ENCODE assay signal across 8 cellular contexts in the genomic region with DNA sequence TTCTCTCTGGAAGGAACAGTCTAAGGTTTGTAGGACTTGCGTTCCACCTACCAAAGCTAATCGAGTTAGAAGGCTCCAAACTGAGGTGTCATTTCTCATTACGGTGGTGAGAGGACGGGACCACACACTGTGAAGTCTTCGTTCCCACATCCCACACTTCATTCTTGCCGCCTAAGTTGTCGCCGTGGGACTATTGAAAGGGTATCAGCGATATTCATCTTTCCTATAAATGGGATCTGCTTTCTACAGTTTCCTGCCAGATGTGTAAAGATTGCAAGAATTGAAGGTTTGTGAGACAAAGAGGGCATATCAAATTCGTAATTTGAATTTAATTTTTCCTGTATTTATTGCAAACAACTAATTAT. TPM values are rescaled to one million over a fixed set of nuclear protein-coding genes. Genes with fewer than 3 reads are reported as not detected.
DNase-seq lines count a peak whose midpoint lies in the region; ATAC-seq, FAIRE-seq and TF ChIP-seq lines count a peak whose summit lies in the region.

No MANE protein-coding gene starts in this region.

- H3K4me3 ChIP-seq in GM06990 (replicated peaks; ENCODE audit: low read depth, low read length) (peak overlapping the region; percentile 90), PC-3 (ENCODE audit: low read length) (peak overlapping the region; percentile 87), esophagus muscularis mucosa (peak overlapping the region; percentile 90 to 95 (median 93))

- TF ChIP-seq EP300 in esophagus muscularis mucosa (IDR thresholded peaks at IDR 0.05) = no peak

- H3K36me3 Mint-ChIP-seq in progenitor cell of endocrine pancreas (ENCODE audit: insufficient read depth) = peaks cover 11% of the 10 kb centered on the region

- H3K27me3 ChIP-seq in GM06990 (replicated peaks; ENCODE audit: control insufficient read depth, insufficient read depth, low read length) = no peaks in the 10 kb centered on the region
- H3K27me3 ChIP-seq in PC-3 (ENCODE audit: low read length) = no peaks in the 10 kb centered on the region
- no peaks in the 10 kb centered on the region for H3K27me3 ChIP-seq in esophagus muscularis mucosa

- POLR2A ChIA-PET in PC-3 (lab: Charles Lee; ENCODE audit: unreplicated experiment) = interaction anchor here (0.6 to 1.3 kb wide), 7 partner anchors 12 to 464 kb away, joined by 4 to 9 read pairs (median 5); a partner anchor contains a TSS

- no peak for FAIRE-seq in RCC 7860 (lab: Jason Lieb, UNC)

- peak overlapping the region; percentile 97 for H3K27ac Mint-ChIP-seq in progenitor cell of endocrine pancreas

- H3K9me3 Mint-ChIP-seq in progenitor cell of endocrine pancreas (ENCODE audit: low read depth) = no peaks in the 10 kb centered on the region

- BruUV-seq in PC-3 (replicated peaks; lab: Mats Ljungman, UMichigan) = TSS peak; percentile 85

- H3K4me2 ChIP-seq in PC-3 (ENCODE audit: low read length) = peak overlapping the region; percentile 93

- peak overlapping the region; percentile 84 for H3K9ac ChIP-seq in PC-3 (ENCODE audit: low read length)

- ATAC-seq in PC-3 = peak; percentile 4

- peaks cover 8% of the 10 kb centered on the region for H3K4me1 Mint-ChIP-seq in progenitor cell of endocrine pancreas (ENCODE audit: low read depth)

- H3K36me3 ChIP-seq in GM06990 (ENCODE audit: control insufficient read depth, insufficient read depth, low read length) = no peaks in the 10 kb centered on the region; the same call in 1 of the 2 replicates
- H3K36me3 ChIP-seq in PC-3 (ENCODE audit: low read depth, low read length) = 0 out of 2 replicates have a peak, but pooled peaks cover 8% of the 10 kb centered on the region
- peaks cover 0 to 7% (median 2%) of the 10 kb centered on the region in 4 donors for H3K36me3 ChIP-seq in esophagus muscularis mucosa

- intact Hi-C loops in PC-3 (cut with micrococcal nuclease) = loop anchor here (5.0 kb wide), 1 partner anchor 115 kb away; a partner anchor contains a TSS
- intact Hi-C loops in esophagus muscularis mucosa (cut with DNase I) = no loop called here

- TF ChIP-seq POLR2A in esophagus muscularis mucosa (IDR thresholded peaks at IDR 0.05; ENCODE audit: low read depth) = no peak

- TF ChIP-seq CTCF in GM06990 (IDR thresholded peaks at IDR 0.05; ENCODE audit: insufficient read depth, low read length, poor library complexity, severe bottlenecking) = no peak
- TF ChIP-seq CTCF in PC-3 (conservative IDR thresholded peaks at IDR 0.05; ENCODE audit: low read depth, low read length) = no peak
- no peak for TF ChIP-seq CTCF in esophagus muscularis mucosa (IDR thresholded peaks at IDR 0.05)
- TF ChIP-seq CTCF in progenitor cell of endocrine pancreas (IDR thresholded peaks at IDR 0.05; ENCODE audit: unreplicated experiment) = no peak

- H3K9me3 ChIP-seq in PC-3 (ENCODE audit: low read length) = no peaks in the 10 kb centered on the region
- H3K9me3 ChIP-seq in esophagus muscularis mucosa = peaks cover 0 to 3% (median 0%) of the 10 kb centered on the region in 4 donors

- CTCF ChIA-PET in PC-3 (lab: Charles Lee) = interaction anchor here (1.0 kb wide), 2 partner anchors 13 to 48 kb away, joined by 3 read pairs; a partner anchor contains a TSS

- peaks cover 72% of the 10 kb centered on the region for H3K79me2 ChIP-seq in PC-3 (ENCODE audit: low read length)

- peak overlapping the region; percentile 94 for H3K4me3 Mint-ChIP-seq in progenitor cell of endocrine pancreas (ENCODE audit: low read depth)

- H2AFZ ChIP-seq in PC-3 (ENCODE audit: low read length) = peak overlapping the region; percentile 83

- no peaks in the 10 kb centered on the region for H3K9me2 ChIP-seq in PC-3 (replicated peaks; ENCODE audit: low read length)

- no peaks in the 10 kb centered on the region for H3F3A ChIP-seq in PC-3 (ENCODE audit: low read length, unreplicated experiment)

- DNase-seq in GM06990 (ENCODE audit: extremely low read depth, insufficient read length) (no peak), PC-3 (no peak), esophagus muscularis mucosa (ENCODE audit: extremely low spot score) (no peak), progenitor cell of endocrine pancreas (ENCODE audit: low spot score, unreplicated experiment) (no peak), RCC 7860 (ENCODE audit: low spot score) (no peak), MV-4-11 (lab: John Stamatoyannopoulos, UW) (no peak), cerebellum (ENCODE audit: low spot score) (no peak)
- DNase-seq in activated CD4-positive, alpha-beta T cell treated with anti-CD3 and anti-CD28 coated beads, Interleukin-2, amount 50 U/mL, for 48 hours = no peak

- peaks cover 21% of the 10 kb centered on the region; the same call in 1 of the 2 replicates for H4K20me1 ChIP-seq in PC-3 (ENCODE audit: low read length)

- H3K4me1 ChIP-seq in PC-3 (ENCODE audit: insufficient read depth, low read length) (peaks cover 24% of the 10 kb centered on the region), esophagus muscularis mucosa (peaks cover 10 to 43% (median 36%) of the 10 kb centered on the region in 4 donors)

- H3K27ac ChIP-seq in PC-3 (ENCODE audit: low read length) (peak overlapping the region; percentile 70), esophagus muscularis mucosa (replicated peaks in 1 of 4) (peak overlapping the region; percentile 94 to 97 (median 96))

- 4% methylated on average over 9 of the region's 10 CpGs for WGBS in esophagus muscularis mucosa

- H3K27me3 Mint-ChIP-seq in progenitor cell of endocrine pancreas = no peaks in the 10 kb centered on the region

RNA-seq across cellular contexts. Expression of a gene that starts 0.6 kb away (rescaled TPM):
- 35.1 and 42.0 TPM in 2 replicates for total RNA-seq in PC-3 (2014; rRNA removed)
- 10 to 100 TPM; 23.4 to 27.5 (median 25.3) TPM for total RNA-seq in esophagus muscularis mucosa
- 25.9 and 28.8 TPM in 2 replicates for total RNA-seq in progenitor cell of endocrine pancreas
- 71.3 TPM for total RNA-seq in cerebellum

RNA-seq across cellular contexts. Expression of a gene that starts 47.7 kb away (rescaled TPM):
- total RNA-seq in PC-3 (2014; rRNA removed) = 143 and 155 TPM in 2 replicates
- 10 to 100 TPM; 33.0 to 61.9 (median 35.6) TPM for total RNA-seq in esophagus muscularis mucosa
- total RNA-seq in progenitor cell of endocrine pancreas = 54.4 and 61.6 TPM in 2 replicates
- 70.2 TPM for total RNA-seq in cerebellum

RNA-seq across cellular contexts. Expression of a gene that starts 48.3 kb away (rescaled TPM):
- total RNA-seq in PC-3 (2014; rRNA removed) (77.2 and 78.9 TPM in 2 replicates), esophagus muscularis mucosa (100 to 1,000 TPM in 1 of 4 donors, 1 to 10 TPM in 1, under 1 TPM in 2; 0.32 to 110 (median 0.87) TPM), progenitor cell of endocrine pancreas (21.2 and 24.9 TPM in 2 replicates), cerebellum (11.7 TPM)
